In genomic region chr14:81311816-81312215, GRCh38 we compare ENCODE assay signal across 16 cellular contexts.
DNase-seq lines count a peak whose midpoint lies in the region; TF ChIP-seq lines count a peak whose summit lies in the region.
"Had no signal": no experiment of that assay in that cellular context is flagged by ENCODE, and none has a peak within 500 bp of the region (broad histone marks: within the 10 kb centered on the region; RNA-seq: fewer than 3 reads in every experiment).

No MANE protein-coding gene starts in this region.

- no peaks in the 10 kb centered on the region for H4K20me1 ChIP-seq in OCI-LY3 (ENCODE audit: insufficient read depth, low read length)

- H3K9ac ChIP-seq in OCI-LY3 (ENCODE audit: low read length): no peak overlapping the region

- no peak overlapping the region for H2AFZ ChIP-seq in OCI-LY3 (ENCODE audit: low read depth, low read length)

- WGBS in stomach, 5 donors: 52 to 62% (median 52%) methylated on average over 4 of the region's 4 CpGs

- no peak for TF ChIP-seq EP300 in stomach (IDR thresholded peaks at IDR 0.05)

- peaks cover 10% of the 10 kb centered on the region; the same call in 1 of the 2 replicates for H3K4me1 ChIP-seq in Caco-2
- peaks cover 13% of the 10 kb centered on the region for H3K4me1 ChIP-seq in OCI-LY3 (ENCODE audit: low read length)
- H3K4me1 ChIP-seq in stomach: peaks cover 0 to 16% (median 4%) of the 10 kb centered on the region in 4 donors
- peaks cover 16% of the 10 kb centered on the region for H3K4me1 ChIP-seq in A673 (ENCODE audit: insufficient read depth, low read length, poor library complexity, severe bottlenecking)

- no peaks in the 10 kb centered on the region for H3K36me3 Mint-ChIP-seq in Caco-2 (ENCODE audit: insufficient read depth, unreplicated experiment)
- peaks cover under 1% of the 10 kb centered on the region for H3K36me3 Mint-ChIP-seq in mesothelial cell of epicardium
- H3K36me3 Mint-ChIP-seq: activated naive CD8-positive, alpha-beta T cell treated with anti-CD3 and anti-CD28 coated beads for 36 hours had no signal

- H3K27ac ChIP-seq in OCI-LY3 (ENCODE audit: low read length): no peak overlapping the region
- H3K27ac ChIP-seq in epithelial cell of prostate: peak overlapping the region; percentile 89
- no peak overlapping the region for H3K27ac ChIP-seq in stomach
- no peak overlapping the region for H3K27ac ChIP-seq in A673 (ENCODE audit: low read depth, low read length, poor library complexity, severe bottlenecking)
- H3K27ac ChIP-seq: gastrocnemius medialis had no signal

- H3K4me1 Mint-ChIP-seq in Caco-2 (ENCODE audit: low read depth, unreplicated experiment) (peaks cover 21% of the 10 kb centered on the region), mesothelial cell of epicardium (peaks cover 56% of the 10 kb centered on the region)
- H3K4me1 Mint-ChIP-seq: activated CD4-positive, alpha-beta memory T cell treated with anti-CD3 and anti-CD28 coated beads, Interleukin-2, amount 10 ng/mL, durations not matched to agents 7 days and 5 days; activated naive CD8-positive, alpha-beta T cell treated with anti-CD3 and anti-CD28 coated beads for 36 hours had no signal

- H3K4me3 Mint-ChIP-seq in Caco-2 (ENCODE audit: unreplicated experiment) (no peak overlapping the region), mesothelial cell of epicardium (no peak overlapping the region)
- H3K4me3 Mint-ChIP-seq: activated CD4-positive, alpha-beta memory T cell treated with anti-CD3 and anti-CD28 coated beads, Interleukin-2, amount 10 ng/mL, durations not matched to agents 7 days and 5 days; activated naive CD8-positive, alpha-beta T cell treated with anti-CD3 and anti-CD28 coated beads for 36 hours; activated T-cell treated with anti-CD3 and anti-CD28 coated beads, Interleukin-2, amount 50 U/mL, for 72 hours had no signal

- TF ChIP-seq CTCF in Caco-2 (IDR thresholded peaks at IDR 0.05; ENCODE audit: insufficient read depth in 1 of 2, low read depth in 1 of 2, low read length in 1 of 2, severe bottlenecking in 1 of 2, unreplicated experiment in 1 of 2) (no peak), OCI-LY3 (IDR thresholded peaks at IDR 0.05; ENCODE audit: low read depth, low read length) (no peak), mesothelial cell of epicardium (IDR thresholded peaks at IDR 0.05; ENCODE audit: unreplicated experiment) (no peak), stomach (IDR thresholded peaks at IDR 0.05) (no peak), A673 (conservative IDR thresholded peaks at IDR 0.05; ENCODE audit: low read depth, low read length) (no peak)

- CTCF ChIA-PET in Caco-2 (lab: Charles Lee): no interaction called here
- CTCF ChIA-PET in A673 (lab: Charles Lee): no interaction called here

- POLR2A ChIA-PET in Caco-2 (lab: Charles Lee) (no interaction called here), A673 (lab: Charles Lee; ENCODE audit: low non-redundant PET) (no interaction called here)

- BruUV-seq in Caco-2 (replicated peaks; lab: Mats Ljungman, UMichigan) (TSS peak; percentile 30), A673 (replicated peaks; lab: Mats Ljungman, UMichigan) (no TSS peak)

- H3K27me3 ChIP-seq in Caco-2 (replicated peaks; ENCODE audit: control insufficient read depth, insufficient read depth, low read length) (no peaks in the 10 kb centered on the region), OCI-LY3 (ENCODE audit: low read depth, low read length) (peaks cover 20% of the 10 kb centered on the region), stomach (no peaks in the 10 kb centered on the region), A673 (replicated peaks; ENCODE audit: insufficient read depth, low read depth, low read length, poor library complexity) (no peaks in the 10 kb centered on the region)
- H3K27me3 ChIP-seq: gastrocnemius medialis had no signal

- H3K9me3 ChIP-seq in Caco-2 (no peaks in the 10 kb centered on the region), OCI-LY3 (ENCODE audit: insufficient read depth, low read length) (no peaks in the 10 kb centered on the region), stomach (no peaks in the 10 kb centered on the region), A673 (ENCODE audit: low read depth, low read length, poor library complexity, severe bottlenecking) (no peaks in the 10 kb centered on the region)
- H3K9me3 ChIP-seq: gastrocnemius medialis had no signal

- H3K9me3 Mint-ChIP-seq in Caco-2 (ENCODE audit: unreplicated experiment) (no peaks in the 10 kb centered on the region), mesothelial cell of epicardium (peaks cover under 1% of the 10 kb centered on the region)
- H3K9me3 Mint-ChIP-seq: activated CD4-positive, alpha-beta memory T cell treated with anti-CD3 and anti-CD28 coated beads, Interleukin-2, amount 10 ng/mL, durations not matched to agents 7 days and 5 days; activated naive CD8-positive, alpha-beta T cell treated with anti-CD3 and anti-CD28 coated beads for 36 hours; activated T-cell treated with anti-CD3 and anti-CD28 coated beads, Interleukin-2, amount 50 U/mL, for 72 hours had no signal

- TF ChIP-seq POLR2A in stomach (IDR thresholded peaks at IDR 0.05): no peak

- no peaks in the 10 kb centered on the region for H3K79me2 ChIP-seq in OCI-LY3 (ENCODE audit: low read length)

- DNase-seq in Caco-2 (no peak), epithelial cell of prostate (ENCODE audit: low read depth, low spot score) (peak; percentile 93), mesothelial cell of epicardium (ENCODE audit: low spot score in 2 of 2, unreplicated experiment in 2 of 2) (no peak), stomach (no peak), A673 (ENCODE audit: low spot score) (no peak), NCI-H128 (lab: John Stamatoyannopoulos, UW; ENCODE audit: unreplicated experiment) (no peak), posterior vena cava (ENCODE audit: low spot score) (no peak)
- DNase-seq: activated CD4-positive, alpha-beta memory T cell treated with anti-CD3 and anti-CD28 coated beads, Interleukin-2, amount 10 ng/mL, durations not matched to agents 7 days and 5 days; activated naive CD8-positive, alpha-beta T cell treated with anti-CD3 and anti-CD28 coated beads for 36 hours; activated T-cell treated with anti-CD3 and anti-CD28 coated beads, Interleukin-2, amount 50 U/mL, for 72 hours; gastrocnemius medialis; IMR-90; NCI-H2107; NCI-H774; RPMI8226 had no signal

- peak overlapping the region; percentile 50 for H3K4me2 ChIP-seq in OCI-LY3 (ENCODE audit: low read length)

- H3K4me3 ChIP-seq in Caco-2 (ENCODE audit: low read depth, low read length) (no peak overlapping the region), OCI-LY3 (ENCODE audit: low read length) (no peak overlapping the region), stomach (no peak overlapping the region), A673 (ENCODE audit: low read depth, low read length, poor library complexity, severe bottlenecking) (no peak overlapping the region)
- H3K4me3 ChIP-seq: gastrocnemius medialis had no signal

- H3K27me3 Mint-ChIP-seq in Caco-2 (ENCODE audit: insufficient read depth, unreplicated experiment) (no peaks in the 10 kb centered on the region), mesothelial cell of epicardium (ENCODE audit: low read depth) (no peaks in the 10 kb centered on the region)
- H3K27me3 Mint-ChIP-seq: activated naive CD8-positive, alpha-beta T cell treated with anti-CD3 and anti-CD28 coated beads for 36 hours had no signal

- peak overlapping the region; percentile 38 for H3K27ac Mint-ChIP-seq in Caco-2 (ENCODE audit: unreplicated experiment)
- H3K27ac Mint-ChIP-seq in mesothelial cell of epicardium: peak overlapping the region; percentile 64
- H3K27ac Mint-ChIP-seq: activated CD4-positive, alpha-beta memory T cell treated with anti-CD3 and anti-CD28 coated beads, Interleukin-2, amount 10 ng/mL, durations not matched to agents 7 days and 5 days; activated naive CD8-positive, alpha-beta T cell treated with anti-CD3 and anti-CD28 coated beads for 36 hours; activated T-cell treated with anti-CD3 and anti-CD28 coated beads, Interleukin-2, amount 50 U/mL, for 72 hours had no signal

- H3K36me3 ChIP-seq in Caco-2 (ENCODE audit: control insufficient read depth, insufficient read depth, low read length): no peaks in the 10 kb centered on the region
- H3K36me3 ChIP-seq in OCI-LY3 (replicated peaks; ENCODE audit: low read depth, low read length): no peaks in the 10 kb centered on the region
- no peaks in the 10 kb centered on the region for H3K36me3 ChIP-seq in stomach
- no peaks in the 10 kb centered on the region for H3K36me3 ChIP-seq in A673 (ENCODE audit: insufficient read depth, low read length, poor library complexity, severe bottlenecking)
- H3K36me3 ChIP-seq: gastrocnemius medialis had no signal

- intact Hi-C loops in Caco-2 (cut with micrococcal nuclease; ENCODE audit: unreplicated experiment) (no loop called here), stomach (cut with DNase I; ENCODE audit: low total_unique reads) (no loop called here), A673 (cut with micrococcal nuclease; ENCODE audit: unreplicated experiment) (no loop called here), posterior vena cava (cut with DNase I) (no loop called here)
